In genomic region chr2:98396745-98397355, GRCh38 we compare ENCODE assay signal across 27 cellular contexts. TPM values are rescaled to one million over a fixed set of nuclear protein-coding genes. Genes with fewer than 3 reads are reported as not detected.
"Had no signal": no experiment of that assay in that cellular context is flagged by ENCODE, and none has a peak within 500 bp of the region (broad histone marks: within the 10 kb centered on the region; RNA-seq: fewer than 3 reads in every experiment).

No MANE protein-coding gene starts in this region.

- H3K27ac ChIP-seq: coronary artery, dorsolateral prefrontal cortex, epithelial cell of prostate, esophagus squamous epithelium, gastrocnemius medialis, heart right ventricle, left lung, lower lobe of right lung had no signal

- H3K36me3 ChIP-seq: esophagus squamous epithelium, gastrocnemius medialis, heart right ventricle, left lung, lower lobe of right lung had no signal

- H3K27ac Mint-ChIP-seq: mesothelial cell of epicardium had no signal

- H3K4me3 Mint-ChIP-seq: mesothelial cell of epicardium had no signal

- H3K9me3 ChIP-seq: esophagus squamous epithelium, gastrocnemius medialis, heart right ventricle, left lung, lower lobe of right lung, mucosa of descending colon had no signal

- H3K36me3 Mint-ChIP-seq: mesothelial cell of epicardium had no signal

- ATAC-seq: esophagus mucosa, gastrocnemius medialis, heart right ventricle, left cardiac atrium, left lung, left ventricle myocardium superior, lower lobe of right lung, mucosa of descending colon had no signal

- H3K9me3 Mint-ChIP-seq: mesothelial cell of epicardium had no signal

- H3K27me3 ChIP-seq: dorsolateral prefrontal cortex had no signal

- H3K4me1 ChIP-seq: esophagus squamous epithelium, gastrocnemius medialis, heart right ventricle, left lung, lower lobe of right lung had no signal

- H3K4me1 Mint-ChIP-seq: mesothelial cell of epicardium had no signal

- DNase-seq: dermis blood vessel endothelial cell; dorsolateral prefrontal cortex; effector CD4-positive, alpha-beta T cell; effector memory CD4-positive, alpha-beta T cell; erythroblast; esophagus squamous epithelium; foreskin fibroblast; foreskin melanocyte; gastrocnemius medialis; glutamatergic neuron; head of caudate nucleus; heart right ventricle; hippocampal formation; left cardiac atrium; left lung; left ventricle myocardium superior; lower lobe of right lung; mesenchymal stem cell; mucosa of descending colon had no signal

- H3K4me3 ChIP-seq: coronary artery, dorsolateral prefrontal cortex, esophagus squamous epithelium, gastrocnemius medialis, heart right ventricle, left lung, lower lobe of right lung, mucosa of descending colon had no signal

RNA-seq across cellular contexts. Expression of gene CNGA3, which starts 50.6 kb away (rescaled TPM):
- total RNA-seq: esophagus mucosa, glomerular endothelial cell, left cardiac atrium, left ventricle myocardium superior, lower leg skin, lung microvascular endothelial cell, mesothelial cell of epicardium, myocyte had no signal
- polyA plus RNA-seq: heart right ventricle had no signal
